Comparison of ENCODE assay signal across 9 cellular contexts in genomic region chr6:26217714-26218075, GRCh38.
DNase-seq lines count a peak whose midpoint lies in the region; ATAC-seq, FAIRE-seq and TF ChIP-seq lines count a peak whose summit lies in the region.
"Had no signal": no experiment of that assay in that cellular context is flagged by ENCODE, and none has a peak within 500 bp of the region (broad histone marks: within the 10 kb centered on the region; RNA-seq: fewer than 3 reads in every experiment).

No MANE protein-coding gene starts in this region.

- FAIRE-seq in HTR-8/SVneo (lab: Jason Lieb, UNC): no peak
- FAIRE-seq: colon had no signal

- H3K9me3 ChIP-seq in Caco-2 (no peaks in the 10 kb centered on the region), MG63 (no peaks in the 10 kb centered on the region), muscle layer of duodenum (ENCODE audit: control insufficient read depth in 1 of 2, low read length in 2 of 2) (peaks cover 0 to 2% of the 10 kb centered on the region in 2 donors)

- ATAC-seq in GM21529 (IDR thresholded peaks at IDR 0.05; ENCODE audit: unreplicated experiment): no peak
- no peak for ATAC-seq in GM18870 (IDR thresholded peaks at IDR 0.05; ENCODE audit: unreplicated experiment)

- DNase-seq in Caco-2 (peak in 1 of 2 experiments; percentile 33), MG63 (peak; percentile 50), choroid plexus epithelial cell (ENCODE audit: low read depth) (peak; percentile 37), glutamatergic neuron (no peak), HTR-8/SVneo (ENCODE audit: insufficient read length, low spot score) (no peak)

- CTCF ChIA-PET in Caco-2 (lab: Charles Lee): no interaction called here

- H3K36me3 Mint-ChIP-seq in Caco-2 (ENCODE audit: insufficient read depth, unreplicated experiment): no peaks in the 10 kb centered on the region
- H3K36me3 Mint-ChIP-seq in glutamatergic neuron (ENCODE audit: unreplicated experiment): no peaks in the 10 kb centered on the region

- peak overlapping the region; percentile 87 for H3K27ac ChIP-seq in muscle layer of duodenum (ENCODE audit: low read length)

- H3K9me3 Mint-ChIP-seq in Caco-2 (ENCODE audit: unreplicated experiment): no peaks in the 10 kb centered on the region
- peaks cover 1% of the 10 kb centered on the region for H3K9me3 Mint-ChIP-seq in glutamatergic neuron (ENCODE audit: unreplicated experiment)

- POLR2A ChIA-PET in Caco-2 (lab: Charles Lee): interaction anchor here (0.6 to 3.6 kb wide), 16 partner anchors 13 to 1676 kb away, joined by 3 to 182 read pairs (median 24); a partner anchor contains a TSS

- H3K27ac Mint-ChIP-seq in Caco-2 (ENCODE audit: unreplicated experiment): no peak overlapping the region
- H3K27ac Mint-ChIP-seq in glutamatergic neuron (ENCODE audit: unreplicated experiment): no peak overlapping the region

- peak overlapping the region; percentile 51 for H3K4me3 ChIP-seq in Caco-2 (ENCODE audit: low read depth, low read length)
- peak overlapping the region; percentile 51 for H3K4me3 ChIP-seq in MG63
- peak overlapping the region; percentile 71 for H3K4me3 ChIP-seq in choroid plexus epithelial cell (ENCODE audit: low read depth, low read length)
- peak overlapping the region; percentile 52 to 70 for H3K4me3 ChIP-seq in muscle layer of duodenum (ENCODE audit: low read depth in 1 of 2, low read length in 2 of 2)

- H3K27me3 Mint-ChIP-seq in Caco-2 (ENCODE audit: insufficient read depth, unreplicated experiment): no peaks in the 10 kb centered on the region
- no peaks in the 10 kb centered on the region for H3K27me3 Mint-ChIP-seq in glutamatergic neuron (ENCODE audit: unreplicated experiment)

- intact Hi-C loops in Caco-2 (cut with micrococcal nuclease; ENCODE audit: unreplicated experiment): no loop called here

- H3K27me3 ChIP-seq in Caco-2 (replicated peaks; ENCODE audit: control insufficient read depth, insufficient read depth, low read length) (no peaks in the 10 kb centered on the region), MG63 (no peaks in the 10 kb centered on the region), muscle layer of duodenum (ENCODE audit: low read depth, low read length) (no peaks in the 10 kb centered on the region)

- TF ChIP-seq CTCF in Caco-2 (IDR thresholded peaks at IDR 0.05; ENCODE audit: insufficient read depth in 1 of 2, low read depth in 1 of 2, low read length in 1 of 2, severe bottlenecking in 1 of 2, unreplicated experiment in 1 of 2) (no peak), choroid plexus epithelial cell (conservative IDR thresholded peaks at IDR 0.05; ENCODE audit: low read depth, low read length) (no peak), glutamatergic neuron (IDR thresholded peaks at IDR 0.05; ENCODE audit: partially characterized antibody, unreplicated experiment) (no peak)

- H3K36me3 ChIP-seq in Caco-2 (ENCODE audit: control insufficient read depth, insufficient read depth, low read length): no peaks in the 10 kb centered on the region
- no peaks in the 10 kb centered on the region for H3K36me3 ChIP-seq in MG63
- H3K36me3 ChIP-seq in muscle layer of duodenum (ENCODE audit: control insufficient read depth in 1 of 2, insufficient read depth in 2 of 2, low read length in 2 of 2): no peaks in the 10 kb centered on the region

- BruUV-seq in Caco-2 (replicated peaks; lab: Mats Ljungman, UMichigan): no TSS peak

- H3K4me1 Mint-ChIP-seq in Caco-2 (ENCODE audit: low read depth, unreplicated experiment) (no peaks in the 10 kb centered on the region), glutamatergic neuron (ENCODE audit: low read depth, unreplicated experiment) (peaks cover 3% of the 10 kb centered on the region)

- H3K4me1 ChIP-seq in Caco-2 (no peaks in the 10 kb centered on the region), muscle layer of duodenum (ENCODE audit: control insufficient read depth in 1 of 2, insufficient read depth in 2 of 2, low read length in 2 of 2) (peaks cover 0 to 5% of the 10 kb centered on the region in 2 donors)

- H3K4me3 Mint-ChIP-seq in Caco-2 (ENCODE audit: unreplicated experiment): no peak overlapping the region
- no peak overlapping the region for H3K4me3 Mint-ChIP-seq in glutamatergic neuron (ENCODE audit: unreplicated experiment)

Comparison
In these comparisons a context has a peak if more than half of its experiments do, and no peak if none do; other contexts are left out.
1. DNase-seq: peak in MG63 (single experiment) and choroid plexus epithelial cell (single experiment); none in glutamatergic neuron (single experiment) and HTR-8/SVneo (single experiment).
2. Peak in every context shown above with its lines, with median percentiles within 50 percentile points of each other: H3K4me3 ChIP-seq.